11 cellular contexts compared by ENCODE assay signal in genomic region chr16:62034236-62035114, GRCh38. TPM values are rescaled to one million over a fixed set of nuclear protein-coding genes. Genes with fewer than 3 reads are reported as not detected.
DNase-seq lines count a peak whose midpoint lies in the region; ATAC-seq lines count a peak whose summit lies in the region.
"Had no signal": no experiment of that assay in that cellular context is flagged by ENCODE, and none has a peak within 500 bp of the region (broad histone marks: within the 10 kb centered on the region; RNA-seq: fewer than 3 reads in every experiment).

No MANE protein-coding gene starts in this region.

- H2BK15ac ChIP-seq in neuronal stem cell (ENCODE audit: low read length), result no peak overlapping the region

- no peak overlapping the region for H4K8ac ChIP-seq in neuronal stem cell (ENCODE audit: low read depth, low read length)

- peak overlapping the region; percentile 67 for H3K4me2 ChIP-seq in neuronal stem cell (ENCODE audit: insufficient read depth, low read length, poor library complexity, severe bottlenecking)

- H3K4me1 ChIP-seq in right cardiac atrium (ENCODE audit: control insufficient read depth, insufficient read depth, low read length) (no peaks in the 10 kb centered on the region), neuronal stem cell (ENCODE audit: control insufficient read depth in 2 of 2, insufficient read depth in 1 of 2, low read depth in 1 of 2, low read length in 2 of 2) (peaks cover 6 to 28% of the 10 kb centered on the region in 2 donors)

- H4K91ac ChIP-seq in neuronal stem cell (ENCODE audit: low read depth, low read length, poor library complexity), result no peak overlapping the region

- no peaks in the 10 kb centered on the region for H3K79me1 ChIP-seq in neuronal stem cell (ENCODE audit: low read depth, low read length)

- H3K14ac ChIP-seq in neuronal stem cell (ENCODE audit: low read length), result no peak overlapping the region

- no peak overlapping the region for H3K23ac ChIP-seq in neuronal stem cell (ENCODE audit: low read depth, low read length, poor library complexity)

- H3K27me3 ChIP-seq in right cardiac atrium (ENCODE audit: control insufficient read depth, insufficient read depth) (no peaks in the 10 kb centered on the region), neuronal stem cell (ENCODE audit: control insufficient read depth in 3 of 3, insufficient read depth in 3 of 3, low read depth in 1 of 3, low read length in 3 of 3) (no peaks in the 10 kb centered on the region)

- no peak for DNase-seq in right cardiac atrium
- DNase-seq in cardiac septum (ENCODE audit: low spot score), result no peak
- peak; percentile 47 for DNase-seq in globus pallidus (ENCODE audit: low spot score)
- DNase-seq in neuronal stem cell (ENCODE audit: low spot score), result peak; percentile 49
- DNase-seq in hippocampal formation (lab: John Stamatoyannopoulos, UW), result no peak
- DNase-seq in OCI-M2 (lab: John Stamatoyannopoulos, UW; ENCODE audit: unreplicated experiment), result no peak
- DNase-seq in posterior vena cava (ENCODE audit: low spot score), result no peak
- DNase-seq: activated T-cell treated with anti-CD3 and anti-CD28 coated beads, Interleukin-2, amount 50 U/mL, for 24 hours; T1000 had no signal

- no peak overlapping the region for H2BK5ac ChIP-seq in neuronal stem cell (ENCODE audit: low read length)

- H2BK12ac ChIP-seq in neuronal stem cell (ENCODE audit: low read length), result no peak overlapping the region

- H3K9me3 ChIP-seq in right cardiac atrium (ENCODE audit: control insufficient read depth, low read length) (no peaks in the 10 kb centered on the region), neuronal stem cell (replicated peaks in 1 of 2; ENCODE audit: control insufficient read depth in 2 of 2, insufficient read depth in 1 of 2, low read depth in 1 of 2, low read length in 2 of 2) (no peaks in the 10 kb centered on the region)

- peak overlapping the region; percentile 50 for H3K9ac ChIP-seq in neuronal stem cell (ENCODE audit: low read depth, low read length, poor library complexity)

- H3K4me3 ChIP-seq in right cardiac atrium (ENCODE audit: low read length) (peak overlapping the region; percentile 15), neuronal stem cell (ENCODE audit: low read length in 2 of 2) (peak overlapping the region; percentile 74 to 88)

- no peaks in the 10 kb centered on the region for H3K36me3 ChIP-seq in neuronal stem cell (replicated peaks in 1 of 2; ENCODE audit: control insufficient read depth in 2 of 2, insufficient read depth in 2 of 2, low read length in 2 of 2)

- ATAC-seq in right cardiac atrium (no peak), HG03039 (IDR thresholded peaks at IDR 0.05; ENCODE audit: unreplicated experiment) (no peak)

- H2AK5ac ChIP-seq in neuronal stem cell (ENCODE audit: low read depth, low read length), result no peak overlapping the region

- H3K18ac ChIP-seq in neuronal stem cell (ENCODE audit: low read length), result peak overlapping the region; percentile 0

- H3K27ac ChIP-seq in right cardiac atrium (ENCODE audit: low read length), result no peak overlapping the region
- H3K27ac ChIP-seq in neuronal stem cell (replicated peaks; ENCODE audit: low read length), result peak overlapping the region; percentile 14

- 2% methylated on average over 32 of the region's 32 CpGs for WGBS in right cardiac atrium
- no CpG with 5 or more reads among the region's 32 CpGs for WGBS in neuronal stem cell (ENCODE audit: extremely low coverage in 2 of 2, insufficient read length in 2 of 2, insufficient replicate concordance in 1 of 2), 2 donors

- no peak overlapping the region for H2BK120ac ChIP-seq in neuronal stem cell (ENCODE audit: low read depth, low read length)

- peak overlapping the region; percentile 94 for H2AFZ ChIP-seq in neuronal stem cell (ENCODE audit: low read length)

- H3K4ac ChIP-seq in neuronal stem cell (ENCODE audit: low read length), result no peak overlapping the region

- intact Hi-C loops in right cardiac atrium (cut with DNase I), result no loop called here
- intact Hi-C loops in cardiac septum (cut with DNase I), result no loop called here
- intact Hi-C loops in posterior vena cava (cut with DNase I), result loop anchor here in 1 of 2 donors (5.0 kb wide), 1 partner anchor 593 kb away; no protein-coding TSS in a partner anchor

RNA-seq across cellular contexts. Expression of gene CDH8, which starts 1.8 kb away (rescaled TPM):
- total RNA-seq in right cardiac atrium (not detected), cardiac septum (0.38 TPM), posterior vena cava (1 to 10 TPM; 1.3 to 1.6 TPM)
- polyA plus RNA-seq in right cardiac atrium, result under 0.01 TPM
- polyA plus RNA-seq in neuronal stem cell (2013, experiment 1 of 2), result 36.5 TPM
- 38.4 TPM for polyA plus RNA-seq in neuronal stem cell (2013, experiment 2 of 2)
- total RNA-seq: lung microvascular endothelial cell had no signal

Comparison
In these comparisons a context has a peak if more than half of its experiments do, and no peak if none do; other contexts are left out.
1. DNase-seq: peak in globus pallidus (single experiment) and neuronal stem cell (single experiment); none in right cardiac atrium (0 of 3), cardiac septum (single experiment), hippocampal formation (0 of 2), OCI-M2 (single experiment) and posterior vena cava (single experiment).